8 cellular contexts compared by ENCODE assay signal in the genomic region with DNA sequence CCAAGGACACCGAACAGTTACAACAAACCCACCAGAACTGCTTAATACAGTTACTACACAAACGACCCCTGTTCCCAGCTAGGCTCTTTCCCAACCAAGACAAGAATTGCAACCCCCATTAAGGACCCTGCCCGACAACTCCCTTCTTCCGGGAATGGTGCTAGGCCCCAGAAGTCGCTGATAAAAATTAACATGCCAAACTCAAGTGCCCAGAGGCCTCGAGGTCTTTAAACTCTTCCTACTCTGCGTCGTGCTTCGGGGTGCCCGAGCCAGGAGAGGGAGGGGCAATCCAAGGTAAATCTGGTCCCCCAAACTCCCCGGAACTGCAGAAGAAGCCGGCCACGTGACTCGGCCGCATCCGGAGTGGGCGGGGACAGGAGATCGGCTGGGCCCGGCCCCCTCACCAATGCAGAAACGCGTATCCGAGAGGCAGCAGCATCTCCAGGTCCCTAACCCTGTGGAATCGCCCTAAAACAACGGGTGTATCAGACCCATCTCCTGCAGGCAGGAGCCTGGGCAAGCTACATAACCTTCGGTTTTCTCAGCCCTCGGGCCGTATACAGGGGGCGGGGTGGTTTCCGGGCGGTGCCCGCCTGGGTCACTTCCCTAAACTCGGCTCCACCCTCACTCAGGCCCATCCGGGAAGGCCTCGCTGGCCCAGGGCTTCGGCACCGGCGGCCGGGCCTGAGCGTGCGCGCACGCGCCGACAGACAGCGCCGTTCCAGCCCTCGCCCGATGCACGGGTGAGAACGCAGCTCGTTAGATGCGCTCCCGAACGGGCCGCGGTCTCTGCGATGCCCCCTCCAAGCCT. TPM values are rescaled to one million over a fixed set of nuclear protein-coding genes. Genes with fewer than 3 reads are reported as not detected.
DNase-seq lines count a peak whose midpoint lies in the region; ATAC-seq and TF ChIP-seq lines count a peak whose summit lies in the region.

No MANE protein-coding gene starts in this region.

- H3F3A ChIP-seq in DOHH2 (ENCODE audit: control insufficient read depth, insufficient read depth), result peaks cover 26% of the 10 kb centered on the region

- H3K9me3 ChIP-seq in DOHH2 (ENCODE audit: control insufficient read depth, insufficient read depth, low read length), result no peaks in the 10 kb centered on the region

- peak overlapping the region; percentile 80 for H3K4me2 ChIP-seq in DOHH2 (ENCODE audit: low read length)

- peaks cover 69% of the 10 kb centered on the region for H3K36me3 ChIP-seq in DOHH2 (ENCODE audit: control insufficient read depth, low read length)

- H4K20me1 ChIP-seq in DOHH2 (ENCODE audit: control insufficient read depth, insufficient read depth, low read depth, low read length), result peaks cover 20% of the 10 kb centered on the region

- H3K27me3 ChIP-seq in DOHH2 (ENCODE audit: control insufficient read depth, low read length) (no peaks in the 10 kb centered on the region), layer of hippocampus (ENCODE audit: control insufficient read depth, insufficient read depth, low read length) (no peaks in the 10 kb centered on the region)

- H3K4me1 ChIP-seq in DOHH2 (ENCODE audit: control insufficient read depth, low read length), result peaks cover 25% of the 10 kb centered on the region

- H3K9me2 ChIP-seq in DOHH2 (replicated peaks; ENCODE audit: control insufficient read depth, low read length), result no peaks in the 10 kb centered on the region

- H3K4me3 ChIP-seq in DOHH2 (ENCODE audit: low read length), result peak overlapping the region; percentile 88

- no peak for TF ChIP-seq CTCF in DOHH2 (IDR thresholded peaks at IDR 0.05; ENCODE audit: low read depth, low read length, poor library complexity, severe bottlenecking)

- ATAC-seq in HG03565 (IDR thresholded peaks at IDR 0.05; ENCODE audit: unreplicated experiment), result no peak

- H3K27ac ChIP-seq in DOHH2 (ENCODE audit: low read depth, low read length), result peak overlapping the region; percentile 83
- H3K27ac ChIP-seq in layer of hippocampus (ENCODE audit: low read depth, low read length), result peak overlapping the region; percentile 95

- peak; percentile 63 for DNase-seq in H4 (ENCODE audit: low spot score)
- DNase-seq in NCI-H146 treated with DMSO at 0.1 percent for 48 hours (lab: John Stamatoyannopoulos, UW; ENCODE audit: unreplicated experiment), result peak; percentile 22
- peak; percentile 73 to 74 for DNase-seq in activated CD4-positive, alpha-beta T cell treated with anti-CD3 and anti-CD28 coated beads for 24 hours (ENCODE audit: low read depth in 2 of 2)
- peak; percentile 61 for DNase-seq in cerebellum (ENCODE audit: low spot score)
- peak; percentile 53 to 70 for DNase-seq in stimulated activated CD4-positive, alpha-beta T cell treated with anti-CD3 and anti-CD28 coated beads, Interleukin-1b, Interleukin-23, amount 100 ng/mL, for 1 hour (ENCODE audit: low read depth in 2 of 2)

- peaks cover 50% of the 10 kb centered on the region for H3K79me2 ChIP-seq in DOHH2 (ENCODE audit: control insufficient read depth, low read length)

RNA-seq across cellular contexts. Expression of gene CFL1, which starts 1.1 kb away (rescaled TPM):
- 1,250 and 1,621 TPM in 2 replicates for total RNA-seq in H4 (2014; rRNA removed; shearing (Covaris generic))
- 290 TPM for total RNA-seq in cerebellum

RNA-seq across cellular contexts. Expression of gene MUS81, which starts 3.3 kb away (rescaled TPM):
- 13.6 and 20.0 TPM in 2 replicates for total RNA-seq in H4 (2014; rRNA removed; shearing (Covaris generic))
- total RNA-seq in cerebellum, result 40.6 TPM

RNA-seq across cellular contexts. Expression of gene EFEMP2, which starts 15.7 kb away (rescaled TPM):
- 0.33 and 3.9 TPM in 2 replicates for total RNA-seq in H4 (2014; rRNA removed; shearing (Covaris generic))
- 4.9 TPM for total RNA-seq in cerebellum

RNA-seq across cellular contexts. Expression of gene CTSW, which starts 22.7 kb away (rescaled TPM):
- total RNA-seq in H4 (2014; rRNA removed; shearing (Covaris generic)), result not detected in 2 replicates
- total RNA-seq in cerebellum, result not detected

RNA-seq across cellular contexts. Expression of gene SNX32, which starts 23.1 kb away (rescaled TPM):
- not detected in 2 replicates for total RNA-seq in H4 (2014; rRNA removed; shearing (Covaris generic))
- 4.9 TPM for total RNA-seq in cerebellum

Comparison
In these comparisons a context has a peak if more than half of its experiments do, and no peak if none do; other contexts are left out.
1. DNase-seq: peak in every context shown above with its lines; median percentile 74 in activated CD4-positive, alpha-beta T cell treated with anti-CD3 and anti-CD28 coated beads for 24 hours; 63 in H4; 62 in stimulated activated CD4-positive, alpha-beta T cell treated with anti-CD3 and anti-CD28 coated beads, Interleukin-1b, Interleukin-23, amount 100 ng/mL, for 1 hour; 61 in cerebellum; 22 in NCI-H146 treated with DMSO at 0.1 percent for 48 hours.